Comparison of ENCODE assay signal across 18 cellular contexts in genomic region chr6:12249516-12250394, GRCh38. TPM values are rescaled to one million over a fixed set of nuclear protein-coding genes. Genes with fewer than 3 reads are reported as not detected.
DNase-seq lines count a peak whose midpoint lies in the region; FAIRE-seq and TF ChIP-seq lines count a peak whose summit lies in the region.
"Had no signal": no experiment of that assay in that cellular context is flagged by ENCODE, and none has a peak within 500 bp of the region (broad histone marks: within the 10 kb centered on the region; RNA-seq: fewer than 3 reads in every experiment).

No MANE protein-coding gene starts in this region.

- DNase-seq in ELF-1 (ENCODE audit: low read depth, low spot score), result peak; percentile 47
- DNase-seq in LNCaP clone FGC (ENCODE audit: low read depth), result peak; percentile 42
- no peak for DNase-seq in SK-N-SH
- no peak for DNase-seq in keratinocyte (ENCODE audit: low read depth, low spot score)
- no peak for DNase-seq in glutamatergic neuron
- DNase-seq in CD8-positive, alpha-beta memory T cell, result no peak
- DNase-seq in Calu3, result no peak
- DNase-seq in GM19239 (ENCODE audit: insufficient read length, low spot score), result no peak
- DNase-seq: C1 segment of cervical spinal cord; H7; KG1; MG63; NCI-H1092 treated with DMSO at 0.1 percent for 48 hours; NCI-H526 treated with DMSO at 0.1 percent for 48 hours; NK-92 treated with Interleukin-12 subunit alpha and Interleukin-12 subunit beta, amount 100 ng/mL, for 24 hours; OCI-M1 had no signal

- no peaks in the 10 kb centered on the region for H3K4me1 Mint-ChIP-seq in glutamatergic neuron (ENCODE audit: low read depth, unreplicated experiment)
- no peaks in the 10 kb centered on the region for H3K4me1 Mint-ChIP-seq in CD8-positive, alpha-beta memory T cell
- peaks cover 9% of the 10 kb centered on the region for H3K4me1 Mint-ChIP-seq in Calu3 (ENCODE audit: low read depth, unreplicated experiment)

- H3K27me3 Mint-ChIP-seq in glutamatergic neuron (ENCODE audit: unreplicated experiment) (no peaks in the 10 kb centered on the region), Calu3 (ENCODE audit: unreplicated experiment) (no peaks in the 10 kb centered on the region)
- H3K27me3 Mint-ChIP-seq in CD8-positive, alpha-beta memory T cell, result peaks cover 20 to 49% of the 10 kb centered on the region in 2 donors

- BruUV-seq in Calu3 (replicated peaks; lab: Mats Ljungman, UMichigan), result no TSS peak

- H3K27ac Mint-ChIP-seq in glutamatergic neuron (ENCODE audit: unreplicated experiment), result no peak overlapping the region
- H3K27ac Mint-ChIP-seq in CD8-positive, alpha-beta memory T cell, result no peak overlapping the region
- no peak overlapping the region for H3K27ac Mint-ChIP-seq in Calu3 (ENCODE audit: unreplicated experiment)

- no peaks in the 10 kb centered on the region for H3K9me2 ChIP-seq in SK-N-SH

- TF ChIP-seq EP300 in SK-N-SH (IDR thresholded peaks at IDR 0.05; ENCODE audit: borderline replicate concordance in 1 of 2, low read depth in 1 of 2, low read length in 1 of 2), result no peak

- no peaks in the 10 kb centered on the region for H3K36me3 ChIP-seq in SK-N-SH (replicated peaks in 1 of 2; ENCODE audit: control insufficient read depth in 1 of 2, insufficient read depth in 2 of 2, low read length in 1 of 2)
- H3K36me3 ChIP-seq in keratinocyte (ENCODE audit: control insufficient read depth in 2 of 2, extremely low read depth in 1 of 2, insufficient read depth in 2 of 2, low read length in 2 of 2), result no peaks in the 10 kb centered on the region
- H3K36me3 ChIP-seq in CD8-positive, alpha-beta memory T cell (ENCODE audit: insufficient read depth, low read length), result no peaks in the 10 kb centered on the region
- H3K36me3 ChIP-seq: MG63 had no signal

- H3K9me3 Mint-ChIP-seq in glutamatergic neuron (ENCODE audit: unreplicated experiment) (no peaks in the 10 kb centered on the region), Calu3 (ENCODE audit: low read depth, unreplicated experiment) (no peaks in the 10 kb centered on the region)
- no peaks in the 10 kb centered on the region for H3K9me3 Mint-ChIP-seq in CD8-positive, alpha-beta memory T cell

- no peaks in the 10 kb centered on the region; a peak in 1 of 4 replicates for H3K4me1 ChIP-seq in SK-N-SH (ENCODE audit: control insufficient read depth in 1 of 2, insufficient read depth in 2 of 2, low read depth in 1 of 2, low read length in 1 of 2)
- H3K4me1 ChIP-seq in keratinocyte (ENCODE audit: control insufficient read depth, extremely low read depth, insufficient read depth, low read length), result peaks cover 19% of the 10 kb centered on the region
- H3K4me1 ChIP-seq in CD8-positive, alpha-beta memory T cell (ENCODE audit: insufficient read depth, low read length), result no peaks in the 10 kb centered on the region

- no peaks in the 10 kb centered on the region for H3K27me3 ChIP-seq in SK-N-SH (ENCODE audit: insufficient read depth)
- no peaks in the 10 kb centered on the region for H3K27me3 ChIP-seq in keratinocyte (ENCODE audit: control insufficient read depth, extremely low read depth, insufficient read depth, low read length)
- peaks cover 4% of the 10 kb centered on the region for H3K27me3 ChIP-seq in CD8-positive, alpha-beta memory T cell (ENCODE audit: insufficient read depth, low read length, poor library complexity, severe bottlenecking)
- H3K27me3 ChIP-seq: MG63 had no signal

- H3K9me3 ChIP-seq in SK-N-SH (no peaks in the 10 kb centered on the region), keratinocyte (ENCODE audit: control insufficient read depth, low read depth, low read length) (no peaks in the 10 kb centered on the region)
- H3K9me3 ChIP-seq in CD8-positive, alpha-beta memory T cell (ENCODE audit: low read length), result no peaks in the 10 kb centered on the region
- H3K9me3 ChIP-seq: A549, MG63 had no signal

- H3F3A ChIP-seq in SK-N-SH (replicated peaks; ENCODE audit: insufficient read depth), result no peaks in the 10 kb centered on the region

- H3K9ac ChIP-seq in SK-N-SH (no peak overlapping the region), keratinocyte (ENCODE audit: control insufficient read depth, extremely low read depth, insufficient read depth, low read length) (no peak overlapping the region)

- CTCF ChIA-PET in SK-N-SH (lab: Yijun Ruan, JAX) (interaction anchor here (0.6 to 2.0 kb wide), 3 partner anchors 16 to 594 kb away, joined by 3 to 9 read pairs (median 4); no protein-coding TSS in a partner anchor), Calu3 (lab: Charles Lee) (no interaction called here)
- CTCF ChIA-PET in CD8-positive, alpha-beta memory T cell (lab: Charles Lee), result no interaction called here

- H4K20me1 ChIP-seq in SK-N-SH (ENCODE audit: insufficient read depth), result no peaks in the 10 kb centered on the region
- H4K20me1 ChIP-seq in keratinocyte (ENCODE audit: control insufficient read depth, extremely low read depth, insufficient read depth, low read length), result no peaks in the 10 kb centered on the region

- POLR2A ChIA-PET in SK-N-SH (lab: Yijun Ruan, JAX), result no interaction called here
- POLR2A ChIA-PET in CD8-positive, alpha-beta memory T cell (lab: Charles Lee), result no interaction called here

- H3K4me3 ChIP-seq in LNCaP clone FGC (ENCODE audit: low read depth, low read length) (no peak overlapping the region), SK-N-SH (ENCODE audit: low read depth in 2 of 2, low read length in 1 of 2) (no peak overlapping the region), keratinocyte (ENCODE audit: control insufficient read depth in 2 of 3, extremely low read depth in 1 of 3, insufficient read depth in 2 of 3, low read depth in 1 of 3, low read length in 3 of 3) (no peak overlapping the region)
- H3K4me3 ChIP-seq in CD8-positive, alpha-beta memory T cell (ENCODE audit: low read length), result no peak overlapping the region
- H3K4me3 ChIP-seq: A549, MG63 had no signal

- no peak overlapping the region for H3K27ac ChIP-seq in SK-N-SH (ENCODE audit: low read depth in 2 of 2, low read length in 1 of 2)
- no peak overlapping the region for H3K27ac ChIP-seq in keratinocyte (ENCODE audit: control insufficient read depth, insufficient read depth, low read length)
- no peak overlapping the region for H3K27ac ChIP-seq in CD8-positive, alpha-beta memory T cell (ENCODE audit: low read depth, low read length)
- H3K27ac ChIP-seq: A549, RWPE1 had no signal

- FAIRE-seq in keratinocyte (lab: Jason Lieb, UNC), result no peak
- no peak for FAIRE-seq in GM19239 (lab: Jason Lieb, UNC)
- FAIRE-seq: A549 had no signal

- no peaks in the 10 kb centered on the region for H3K79me2 ChIP-seq in SK-N-SH (ENCODE audit: insufficient read depth)
- H3K79me2 ChIP-seq in keratinocyte (ENCODE audit: control insufficient read depth, insufficient read depth, low read length), result no peaks in the 10 kb centered on the region

- TF ChIP-seq RAD21 in SK-N-SH (IDR thresholded peaks at IDR 0.05; ENCODE audit: low read length), result no peak

- H3K4me3 Mint-ChIP-seq in glutamatergic neuron (ENCODE audit: unreplicated experiment) (no peak overlapping the region), Calu3 (ENCODE audit: low read depth, unreplicated experiment) (no peak overlapping the region)
- H3K4me3 Mint-ChIP-seq in CD8-positive, alpha-beta memory T cell, result no peak overlapping the region

- H2AFZ ChIP-seq in SK-N-SH (ENCODE audit: low read depth) (no peak overlapping the region), keratinocyte (ENCODE audit: control insufficient read depth, low read length) (peak overlapping the region; percentile 53)

- H3K9me1 ChIP-seq in keratinocyte (ENCODE audit: control insufficient read depth, extremely low read depth, insufficient read depth, low read length), result no peaks in the 10 kb centered on the region

- intact Hi-C loops in Calu3 (cut with micrococcal nuclease; ENCODE audit: unreplicated experiment), result no loop called here

- TF ChIP-seq CTCF in LNCaP clone FGC (IDR thresholded peaks at IDR 0.05; ENCODE audit: control insufficient read depth, extremely low read depth, insufficient read depth) (no peak), SK-N-SH (IDR thresholded peaks at IDR 0.05) (no peak), keratinocyte (optimal IDR thresholded peaks at IDR 0.05 in 1 of 3, IDR thresholded peaks at IDR 0.05 in 1 of 3, conservative IDR thresholded peaks at IDR 0.05 in 1 of 3; ENCODE audit: extremely low read depth in 1 of 3, insufficient read depth in 2 of 3, low read length in 3 of 3) (no peak), glutamatergic neuron (IDR thresholded peaks at IDR 0.05; ENCODE audit: partially characterized antibody, unreplicated experiment) (no peak), Calu3 (IDR thresholded peaks at IDR 0.05; ENCODE audit: unreplicated experiment) (no peak)

- no peaks in the 10 kb centered on the region for H3K36me3 Mint-ChIP-seq in glutamatergic neuron (ENCODE audit: unreplicated experiment)
- H3K36me3 Mint-ChIP-seq in CD8-positive, alpha-beta memory T cell, result no peaks in the 10 kb centered on the region
- no peaks in the 10 kb centered on the region for H3K36me3 Mint-ChIP-seq in Calu3 (ENCODE audit: insufficient read depth, unreplicated experiment)

- H3K4me2 ChIP-seq in SK-N-SH (no peak overlapping the region), keratinocyte (ENCODE audit: control insufficient read depth, extremely low read depth, insufficient read depth, low read depth, low read length) (no peak overlapping the region)
- H3K4me2 ChIP-seq: A549 had no signal

- 74% methylated on average over 4 of the region's 4 CpGs for WGBS in SK-N-SH (ENCODE audit: low lambda C conversion rate)

- dilution Hi-C loops in keratinocyte (cut with MboI; ENCODE audit: extremely low pct_ligation_motif_present, low sequenced_read_pairs), result no loop called here

TF ChIP-seq in SK-N-SH, 30 proteins besides CTCF, POLR2A, EP300 and RAD21 (continues in another document):
- no peak for TF ChIP-seq TEAD4 (IDR thresholded peaks at IDR 0.05; ENCODE audit: borderline replicate concordance, insufficient read depth)

RNA-seq across cellular contexts. Expression of gene EDN1, which starts 40.4 kb away (rescaled TPM):
- 1.3 TPM in 2 replicates for polyA plus RNA-seq in SK-N-SH (2012; rRNA removed)
- 1.5 and 1.6 TPM in 2 replicates for polyA plus RNA-seq in SK-N-SH (2012; cell fraction: cytosol; rRNA removed)
- 1.7 and 3.4 TPM in 2 replicates for polyA plus RNA-seq in SK-N-SH (2012; cell fraction: nucleus; rRNA removed)
- polyA plus RNA-seq in keratinocyte, result 17.2 to 19.7 TPM (median 18.0 TPM) in 3 replicates
- 13.7 TPM for polyA plus RNA-seq in keratinocyte (2011; ENCODE audit: low read depth)
- 8.8 and 14.9 TPM in 2 replicates for polyA plus RNA-seq in keratinocyte (2011; cell fraction: cytosol; rRNA removed)
- polyA plus RNA-seq in keratinocyte (2011; cell fraction: nucleus; rRNA removed), result 41.0 and 50.4 TPM in 2 replicates
- 13.0 and 13.5 TPM in 2 replicates for polyA plus RNA-seq in keratinocyte (2012; ENCODE audit: low replicate concordance)
- 6.3 to 7.3 TPM (median 7.1 TPM) in 3 replicates for polyA minus RNA-seq in keratinocyte
- 9.4 TPM for polyA minus RNA-seq in keratinocyte (2011; cell fraction: cytosol; rRNA and poly(A)+ RNA removed)
- polyA minus RNA-seq in keratinocyte (2011; cell fraction: nucleus; rRNA and poly(A)+ RNA removed), result 11.9 and 12.2 TPM in 2 replicates
- 0.54 TPM for total RNA-seq in glutamatergic neuron (ENCODE audit: unreplicated experiment)
- under 1 TPM in 1 of 2 experiments, not detected in 1; 0.11 TPM for total RNA-seq in CD8-positive, alpha-beta memory T cell
- polyA plus RNA-seq in CD8-positive, alpha-beta memory T cell, result not detected
- 24.7 and 40.6 TPM in 2 replicates for total RNA-seq in Calu3 (2022)

Comparison
In these comparisons a context has a peak if more than half of its experiments do, and no peak if none do; other contexts are left out.
1. DNase-seq: peak in ELF-1 (single experiment) and LNCaP clone FGC (single experiment); none in SK-N-SH (single experiment), keratinocyte (single experiment), glutamatergic neuron (single experiment), CD8-positive, alpha-beta memory T cell (0 of 5), Calu3 (single experiment) and GM19239 (single experiment).
2. RNA of gene EDN1, which starts 40.4 kb away (total RNA-seq): 24.7 to 40.6 TPM in Calu3; 0.54 TPM in glutamatergic neuron (single experiment) and 0.11 TPM in CD8-positive, alpha-beta memory T cell; every median in the first group is over 10 times any median in the second.